23 cellular contexts compared by ENCODE assay signal in the genomic region with DNA sequence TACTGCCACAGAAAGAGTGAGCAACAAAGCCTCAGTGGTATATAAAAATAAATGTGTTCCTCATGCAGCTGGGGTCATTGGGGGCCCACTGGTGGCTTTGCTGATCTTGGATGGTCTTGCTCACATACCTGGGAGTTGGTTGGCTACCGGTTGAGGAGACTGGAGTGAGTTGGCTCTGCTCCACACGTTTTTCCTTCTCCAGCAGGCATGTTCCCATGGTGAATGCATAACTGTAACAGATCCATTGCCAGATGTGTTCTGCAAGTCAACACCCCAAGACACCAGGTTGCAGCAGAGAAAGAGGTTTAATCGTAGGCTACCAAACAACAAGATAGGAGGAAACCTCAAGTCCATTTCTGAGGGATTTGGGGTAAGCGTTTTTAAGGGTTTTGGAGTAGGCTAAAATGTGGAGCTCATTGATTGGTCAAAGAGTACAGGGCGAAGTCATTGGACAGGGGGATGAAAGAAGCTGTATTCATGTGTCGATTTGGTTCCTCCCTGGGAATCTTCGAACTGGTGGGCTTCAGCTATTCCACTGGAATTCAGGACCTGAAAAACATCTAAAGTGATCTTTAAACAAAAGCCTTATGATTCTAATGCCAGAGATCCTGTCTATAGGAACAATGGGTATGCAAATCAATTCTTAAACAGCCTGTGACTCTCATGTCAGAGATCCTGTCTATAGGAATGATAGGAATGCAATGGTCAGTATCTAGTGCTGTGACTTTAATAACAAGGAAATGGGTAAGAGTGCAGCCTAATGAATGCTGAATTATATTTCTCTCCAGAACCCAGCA.
DNase-seq lines count a peak whose midpoint lies in the region; ATAC-seq and TF ChIP-seq lines count a peak whose summit lies in the region.
"Had no signal": no experiment of that assay in that cellular context is flagged by ENCODE, and none has a peak within 500 bp of the region (broad histone marks: within the 10 kb centered on the region; RNA-seq: fewer than 3 reads in every experiment).

No MANE protein-coding gene starts in this region.

- H3K36me3 Mint-ChIP-seq in activated CD4-positive, alpha-beta T cell treated with anti-CD3 and anti-CD28 coated beads, Interleukin-2, amount 10 ng/mL, durations not matched to agents 24 days and 14 days (ENCODE audit: low read depth), result peaks cover 29% of the 10 kb centered on the region
- H3K36me3 Mint-ChIP-seq in activated naive CD8-positive, alpha-beta T cell treated with anti-CD3 and anti-CD28 coated beads, Interleukin-2, amount 10 ng/mL, durations not matched to agents 7 days and 5 days, result peaks cover 27% of the 10 kb centered on the region
- H3K36me3 Mint-ChIP-seq in natural killer cell, result no peaks in the 10 kb centered on the region
- H3K36me3 Mint-ChIP-seq in stimulated activated memory B cell treated with anti-CD40 and anti-IgM and Interleukin-4, amounts not matched to agents 10 μg/mL and 1 μg/mL and 100 μg/mL, for 72 hours, result no peaks in the 10 kb centered on the region

- no peaks in the 10 kb centered on the region for H3K9me3 ChIP-seq in NT2/D1 (ENCODE audit: insufficient read depth, low read length)
- H3K9me3 ChIP-seq: adrenal gland, breast epithelium, upper lobe of left lung had no signal

- ATAC-seq in activated naive CD8-positive, alpha-beta T cell treated with anti-CD3 and anti-CD28 coated beads, Interleukin-2, amount 10 ng/mL, durations not matched to agents 7 days and 5 days (ENCODE audit: low read depth), result no peak
- no peak for ATAC-seq in natural killer cell
- ATAC-seq in HG02610 (IDR thresholded peaks at IDR 0.05; ENCODE audit: unreplicated experiment), result no peak
- no peak for ATAC-seq in stimulated activated memory B cell treated with anti-CD40 and anti-IgM and Interleukin-4, amounts not matched to agents 10 μg/mL and 1 μg/mL and 100 μg/mL, for 72 hours
- ATAC-seq: HCT116, sciatic nerve had no signal

- no peak for TF ChIP-seq CTCF in natural killer cell (IDR thresholded peaks at IDR 0.05)

- H3K4me3 ChIP-seq in NT2/D1 (ENCODE audit: insufficient read length, low read depth), result no peak overlapping the region
- H3K4me3 ChIP-seq: adrenal gland, breast epithelium, PC-9, upper lobe of left lung had no signal

- intact Hi-C loops in activated CD4-positive, alpha-beta T cell treated with anti-CD3 and anti-CD28 coated beads, Interleukin-2, amount 10 ng/mL, durations not matched to agents 24 days and 14 days (cut with micrococcal nuclease), result loop anchor here (1.0 to 10.0 kb wide), 8 partner anchors 18 to 803 kb away; partner anchors contain the start of gene IL21R
- intact Hi-C loops in natural killer cell (cut with micrococcal nuclease), result loop anchor here (5.0 kb wide), 1 partner anchor 48 kb away; no protein-coding TSS in a partner anchor

- no peaks in the 10 kb centered on the region for H3K27me3 ChIP-seq in NT2/D1 (ENCODE audit: insufficient read depth, insufficient read length)
- H3K27me3 ChIP-seq: adrenal gland, breast epithelium, upper lobe of left lung had no signal

- POLR2A ChIA-PET in activated naive CD8-positive, alpha-beta T cell treated with anti-CD3 and anti-CD28 coated beads, Interleukin-2, amount 10 ng/mL, durations not matched to agents 7 days and 5 days (lab: Charles Lee), result interaction anchor here (0.7 to 2.5 kb wide), 3 partner anchors 15 to 46 kb away, joined by 4 to 8 read pairs (median 4); no protein-coding TSS in a partner anchor

- DNase-seq in activated CD4-positive, alpha-beta T cell treated with anti-CD3 and anti-CD28 coated beads, Interleukin-2, amount 10 ng/mL, durations not matched to agents 24 days and 14 days, result peak; percentile 71
- no peak for DNase-seq in activated CD4-positive, alpha-beta T cell treated with anti-CD3 and anti-CD28 coated beads for 48 hours
- peak; percentile 74 for DNase-seq in NT2/D1 (ENCODE audit: low read depth, low spot score)
- no peak for DNase-seq in activated naive CD8-positive, alpha-beta T cell treated with anti-CD3 and anti-CD28 coated beads, Interleukin-2, amount 10 ng/mL, durations not matched to agents 7 days and 5 days
- DNase-seq in natural killer cell, result no peak
- DNase-seq in NCI-H1417 (lab: John Stamatoyannopoulos, UW), result no peak
- DNase-seq: 8988T; activated B cell treated with CpG ODN at 0.5 μM for 24 hours; adrenal gland; mammary epithelial cell; NCI-H1694; NCI-H2227 treated with DMSO at 0.1 percent for 48 hours; NCI-H82; PC-9; SIG-M5; stimulated activated naive CD4-positive, alpha-beta T cell treated with Interleukin-2 at 50 U/mL for 16 hours; upper lobe of left lung had no signal

- H3K4me1 Mint-ChIP-seq in activated CD4-positive, alpha-beta T cell treated with anti-CD3 and anti-CD28 coated beads, Interleukin-2, amount 10 ng/mL, durations not matched to agents 24 days and 14 days, result peaks cover 63% of the 10 kb centered on the region
- peaks cover 55% of the 10 kb centered on the region for H3K4me1 Mint-ChIP-seq in activated naive CD8-positive, alpha-beta T cell treated with anti-CD3 and anti-CD28 coated beads, Interleukin-2, amount 10 ng/mL, durations not matched to agents 7 days and 5 days
- peaks cover 18 to 55% of the 10 kb centered on the region in 2 donors for H3K4me1 Mint-ChIP-seq in natural killer cell
- H3K4me1 Mint-ChIP-seq in stimulated activated memory B cell treated with anti-CD40 and anti-IgM and Interleukin-4, amounts not matched to agents 10 μg/mL and 1 μg/mL and 100 μg/mL, for 72 hours, result no peaks in the 10 kb centered on the region
- H3K4me1 Mint-ChIP-seq: activated B cell treated with CpG ODN at 0.5 μM for 24 hours had no signal

- H3K27me3 Mint-ChIP-seq in activated CD4-positive, alpha-beta T cell treated with anti-CD3 and anti-CD28 coated beads, Interleukin-2, amount 10 ng/mL, durations not matched to agents 24 days and 14 days, result no peaks in the 10 kb centered on the region
- no peaks in the 10 kb centered on the region for H3K27me3 Mint-ChIP-seq in activated naive CD8-positive, alpha-beta T cell treated with anti-CD3 and anti-CD28 coated beads, Interleukin-2, amount 10 ng/mL, durations not matched to agents 7 days and 5 days
- H3K27me3 Mint-ChIP-seq in natural killer cell (ENCODE audit: low read depth in 2 of 2), result no peaks in the 10 kb centered on the region
- H3K27me3 Mint-ChIP-seq in stimulated activated memory B cell treated with anti-CD40 and anti-IgM and Interleukin-4, amounts not matched to agents 10 μg/mL and 1 μg/mL and 100 μg/mL, for 72 hours, result no peaks in the 10 kb centered on the region

- H3K27ac Mint-ChIP-seq in activated CD4-positive, alpha-beta T cell treated with anti-CD3 and anti-CD28 coated beads, Interleukin-2, amount 10 ng/mL, durations not matched to agents 24 days and 14 days, result peak overlapping the region; percentile 96
- peak overlapping the region; percentile 95 for H3K27ac Mint-ChIP-seq in activated naive CD8-positive, alpha-beta T cell treated with anti-CD3 and anti-CD28 coated beads, Interleukin-2, amount 10 ng/mL, durations not matched to agents 7 days and 5 days
- H3K27ac Mint-ChIP-seq in natural killer cell, result peak overlapping the region; percentile 84 to 96
- H3K27ac Mint-ChIP-seq in stimulated activated memory B cell treated with anti-CD40 and anti-IgM and Interleukin-4, amounts not matched to agents 10 μg/mL and 1 μg/mL and 100 μg/mL, for 72 hours, result no peak overlapping the region
- H3K27ac Mint-ChIP-seq: activated B cell treated with CpG ODN at 0.5 μM for 24 hours had no signal

- H3K9me3 Mint-ChIP-seq in activated CD4-positive, alpha-beta T cell treated with anti-CD3 and anti-CD28 coated beads, Interleukin-2, amount 10 ng/mL, durations not matched to agents 24 days and 14 days, result peaks cover 15% of the 10 kb centered on the region
- H3K9me3 Mint-ChIP-seq in activated naive CD8-positive, alpha-beta T cell treated with anti-CD3 and anti-CD28 coated beads, Interleukin-2, amount 10 ng/mL, durations not matched to agents 7 days and 5 days, result peaks cover 11% of the 10 kb centered on the region
- peaks cover 0 to 3% of the 10 kb centered on the region in 2 donors for H3K9me3 Mint-ChIP-seq in natural killer cell
- no peaks in the 10 kb centered on the region for H3K9me3 Mint-ChIP-seq in stimulated activated memory B cell treated with anti-CD40 and anti-IgM and Interleukin-4, amounts not matched to agents 10 μg/mL and 1 μg/mL and 100 μg/mL, for 72 hours
- H3K9me3 Mint-ChIP-seq: activated B cell treated with CpG ODN at 0.5 μM for 24 hours had no signal

- H3K4me1 ChIP-seq in NT2/D1 (ENCODE audit: insufficient read depth, insufficient read length), result peaks cover 2% of the 10 kb centered on the region
- H3K4me1 ChIP-seq: adrenal gland, breast epithelium, parathyroid adenoma, upper lobe of left lung had no signal

- H3K4me3 Mint-ChIP-seq in activated CD4-positive, alpha-beta T cell treated with anti-CD3 and anti-CD28 coated beads, Interleukin-2, amount 10 ng/mL, durations not matched to agents 24 days and 14 days, result peak overlapping the region; percentile 76
- H3K4me3 Mint-ChIP-seq in activated naive CD8-positive, alpha-beta T cell treated with anti-CD3 and anti-CD28 coated beads, Interleukin-2, amount 10 ng/mL, durations not matched to agents 7 days and 5 days, result peak overlapping the region; percentile 63
- peak overlapping the region; percentile 1 for H3K4me3 Mint-ChIP-seq in natural killer cell
- no peak overlapping the region for H3K4me3 Mint-ChIP-seq in stimulated activated memory B cell treated with anti-CD40 and anti-IgM and Interleukin-4, amounts not matched to agents 10 μg/mL and 1 μg/mL and 100 μg/mL, for 72 hours
- H3K4me3 Mint-ChIP-seq: activated B cell treated with CpG ODN at 0.5 μM for 24 hours had no signal

- H3K9ac ChIP-seq in NT2/D1 (ENCODE audit: insufficient read length, low read depth), result no peak overlapping the region
- H3K9ac ChIP-seq: parathyroid adenoma had no signal

- H3K36me3 ChIP-seq in NT2/D1 (ENCODE audit: insufficient read depth, insufficient read length, low read length), result no peaks in the 10 kb centered on the region
- H3K36me3 ChIP-seq: adrenal gland, breast epithelium, upper lobe of left lung had no signal

Comparison
In these comparisons a context has a peak if more than half of its experiments do, and no peak if none do; other contexts are left out.
1. DNase-seq: peak in activated CD4-positive, alpha-beta T cell treated with anti-CD3 and anti-CD28 coated beads, Interleukin-2, amount 10 ng/mL, durations not matched to agents 24 days and 14 days (single experiment) and NT2/D1 (single experiment); none in activated CD4-positive, alpha-beta T cell treated with anti-CD3 and anti-CD28 coated beads for 48 hours (single experiment), activated naive CD8-positive, alpha-beta T cell treated with anti-CD3 and anti-CD28 coated beads, Interleukin-2, amount 10 ng/mL, durations not matched to agents 7 days and 5 days (single experiment), natural killer cell (single experiment) and NCI-H1417 (0 of 3).